Comparison of ENCODE assay signal across 22 cellular contexts in genomic region chr3:48185129-48185528, GRCh38. TPM values are rescaled to one million over a fixed set of nuclear protein-coding genes. Genes with fewer than 3 reads are reported as not detected.
"Had no signal": no experiment of that assay in that cellular context is flagged by ENCODE, and none has a peak within 500 bp of the region (broad histone marks: within the 10 kb centered on the region; RNA-seq: fewer than 3 reads in every experiment).

No MANE protein-coding gene starts in this region.

- H3K4me3 Mint-ChIP-seq: activated CD4-positive, alpha-beta T cell treated with anti-CD3 and anti-CD28 coated beads for 36 hours; activated CD8-positive, alpha-beta memory T cell treated with anti-CD3 and anti-CD28 coated beads, Interleukin-2, amount 10 ng/mL, durations not matched to agents 7 days and 5 days; activated naive CD8-positive, alpha-beta T cell; T-helper 17 cell had no signal

- DNase-seq: activated CD4-positive, alpha-beta memory T cell treated with anti-CD3 and anti-CD28 coated beads for 36 hours; activated CD4-positive, alpha-beta T cell treated with anti-CD3 and anti-CD28 coated beads for 36 hours; activated CD8-positive, alpha-beta memory T cell treated with anti-CD3 and anti-CD28 coated beads, Interleukin-2, amount 10 ng/mL, durations not matched to agents 7 days and 5 days; activated gamma-delta T cell treated with Interleukin-2 at 50 U/mL for 16 hours; activated T-cell treated with anti-CD3 and anti-CD28 coated beads, Interleukin-2, amount 50 U/mL, for 1 hour; amniotic stem cell; effector CD4-positive, alpha-beta T cell; heart left ventricle; left colon; lower lobe of right lung; midbrain; stimulated activated CD4-positive, alpha-beta T cell treated with anti-CD3 and anti-CD28 coated beads, Interleukin-2, amount 100 ng/mL, for 24 hours; stomach; T-helper 17 cell; testis; upper lobe of right lung had no signal

- H3K4me1 ChIP-seq: parathyroid adenoma had no signal

- H2AFZ ChIP-seq: parathyroid adenoma had no signal

- H3K9me3 ChIP-seq: heart left ventricle, lower lobe of right lung, neutrophil, stomach, testis, upper lobe of right lung had no signal

- H3K9ac ChIP-seq: parathyroid adenoma had no signal

- FAIRE-seq: frontal cortex had no signal

- H3K4me3 ChIP-seq: heart left ventricle, lower lobe of right lung, stomach, testis, upper lobe of right lung had no signal

- H3K9me3 Mint-ChIP-seq: activated CD4-positive, alpha-beta memory T cell treated with anti-CD3 and anti-CD28 coated beads for 36 hours had no signal

- H3K27ac Mint-ChIP-seq: activated CD4-positive, alpha-beta memory T cell treated with anti-CD3 and anti-CD28 coated beads for 36 hours; activated CD4-positive, alpha-beta T cell treated with anti-CD3 and anti-CD28 coated beads for 36 hours; activated CD8-positive, alpha-beta memory T cell treated with anti-CD3 and anti-CD28 coated beads, Interleukin-2, amount 10 ng/mL, durations not matched to agents 7 days and 5 days; activated naive CD8-positive, alpha-beta T cell; T-helper 17 cell had no signal

- H3K27ac ChIP-seq: heart left ventricle, lower lobe of right lung, neutrophil, parathyroid adenoma, stomach, testis, upper lobe of right lung had no signal

- H3K36me3 ChIP-seq: lower lobe of right lung, upper lobe of right lung had no signal

- H3K27me3 Mint-ChIP-seq: activated CD8-positive, alpha-beta memory T cell treated with anti-CD3 and anti-CD28 coated beads, Interleukin-2, amount 10 ng/mL, durations not matched to agents 7 days and 5 days had no signal

- H3K79me2 ChIP-seq: parathyroid adenoma had no signal

- ATAC-seq: activated CD4-positive, alpha-beta T cell treated with anti-CD3 and anti-CD28 coated beads for 36 hours; activated CD8-positive, alpha-beta memory T cell treated with anti-CD3 and anti-CD28 coated beads, Interleukin-2, amount 10 ng/mL, durations not matched to agents 7 days and 5 days; heart left ventricle; lower lobe of right lung; T-helper 17 cell; upper lobe of right lung had no signal

- H3K27me3 ChIP-seq: heart left ventricle, stomach, testis, upper lobe of right lung had no signal

RNA-seq across cellular contexts. Expression of gene CAMP, which starts 38.2 kb away (rescaled TPM):
- total RNA-seq: activated CD4-positive, alpha-beta memory T cell treated with anti-CD3 and anti-CD28 coated beads for 36 hours; activated CD4-positive, alpha-beta T cell treated with anti-CD3 and anti-CD28 coated beads for 36 hours; activated CD8-positive, alpha-beta memory T cell treated with anti-CD3 and anti-CD28 coated beads, Interleukin-2, amount 10 ng/mL, durations not matched to agents 7 days and 5 days; fibroblast of lung; frontal cortex; myocyte; T-helper 17 cell; upper lobe of right lung had no signal
- polyA plus RNA-seq: fibroblast of lung had no signal
